ENCODE assay signal across 27 cellular contexts in the genomic region with DNA sequence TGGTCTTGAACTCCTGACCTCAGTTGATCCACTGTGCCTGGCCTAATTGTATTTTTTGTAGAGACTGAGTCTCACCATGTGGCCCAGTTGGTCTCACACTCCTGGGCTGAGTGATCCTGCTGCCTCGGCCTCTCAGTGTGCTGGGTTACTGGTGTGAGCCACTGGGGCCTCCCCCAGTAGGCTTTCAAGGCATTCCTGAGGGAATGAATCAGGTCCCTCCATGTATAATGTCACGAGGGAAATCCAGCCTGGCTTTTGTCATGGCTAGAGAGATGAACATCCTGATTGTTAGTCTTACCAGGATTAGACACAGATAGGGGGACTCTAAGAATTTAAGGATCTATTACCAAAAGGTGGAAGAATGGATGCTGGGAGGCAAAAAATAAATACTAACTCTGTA. TPM values are rescaled to one million over a fixed set of nuclear protein-coding genes. Genes with fewer than 3 reads are reported as not detected.
DNase-seq lines count a peak whose midpoint lies in the region; ATAC-seq, FAIRE-seq and TF ChIP-seq lines count a peak whose summit lies in the region.
"Had no signal": no experiment of that assay in that cellular context is flagged by ENCODE, and none has a peak within 500 bp of the region (broad histone marks: within the 10 kb centered on the region; RNA-seq: fewer than 3 reads in every experiment).

No MANE protein-coding gene starts in this region.

- H2BK120ac ChIP-seq in mesenchymal stem cell (ENCODE audit: low read depth, low read length): no peak overlapping the region

- H3K9ac ChIP-seq in astrocyte (ENCODE audit: low read length) (no peak overlapping the region), mesenchymal stem cell (ENCODE audit: low read length) (no peak overlapping the region)

- no peak overlapping the region for H3K18ac ChIP-seq in mesenchymal stem cell (ENCODE audit: low read depth in 1 of 2, low read length in 2 of 2)

- H3K79me1 ChIP-seq in mesenchymal stem cell (replicated peaks; ENCODE audit: low read length, poor library complexity, severe bottlenecking): no peaks in the 10 kb centered on the region

- no peak overlapping the region for H3K4me2 ChIP-seq in astrocyte (ENCODE audit: low read length)
- H3K4me2 ChIP-seq in mesenchymal stem cell (ENCODE audit: low read length, poor library complexity, severe bottlenecking): no peak overlapping the region

- H4K8ac ChIP-seq in mesenchymal stem cell (ENCODE audit: low read length): no peak overlapping the region

- H2BK5ac ChIP-seq in mesenchymal stem cell (ENCODE audit: low read depth, low read length, poor library complexity, severe bottlenecking): no peak overlapping the region

- peaks cover 3% of the 10 kb centered on the region for H3K4me1 ChIP-seq in astrocyte (ENCODE audit: insufficient read depth, low read length)
- peaks cover 2% of the 10 kb centered on the region for H3K4me1 ChIP-seq in mesenchymal stem cell (ENCODE audit: control insufficient read depth, insufficient read depth, low read depth, low read length)
- H3K4me1 ChIP-seq: tibial nerve had no signal

- no peaks in the 10 kb centered on the region for H4K20me1 ChIP-seq in astrocyte (ENCODE audit: insufficient read depth, low read length)

- no peaks in the 10 kb centered on the region for H3K27me3 ChIP-seq in astrocyte (ENCODE audit: insufficient read depth, low read length)
- no peaks in the 10 kb centered on the region for H3K27me3 ChIP-seq in mesenchymal stem cell (ENCODE audit: control insufficient read depth in 1 of 2, insufficient read depth in 1 of 2, low read length in 2 of 2)
- H3K27me3 ChIP-seq: tibial nerve had no signal

- no peaks in the 10 kb centered on the region for H3K4me1 Mint-ChIP-seq in astrocyte (ENCODE audit: low read depth, unreplicated experiment)
- H3K4me1 Mint-ChIP-seq: CD4-positive, alpha-beta memory T cell; mesothelial cell of epicardium had no signal

- no peak overlapping the region for H3K23ac ChIP-seq in mesenchymal stem cell (ENCODE audit: low read length in 2 of 2)

- peak overlapping the region; percentile 56 for H3K27ac Mint-ChIP-seq in astrocyte (ENCODE audit: unreplicated experiment)
- H3K27ac Mint-ChIP-seq: CD4-positive, alpha-beta memory T cell; mesothelial cell of epicardium; progenitor cell of endocrine pancreas; stimulated activated naive CD8-positive, alpha-beta T cell treated with anti-CD3 and anti-CD28 coated beads, Interleukin-15, Interleukin-2, amounts not matched to agents 100 ng/mL and 50 ng/mL, for 24 hours had no signal

- H3K79me2 ChIP-seq in astrocyte (ENCODE audit: insufficient read depth, low read length): no peaks in the 10 kb centered on the region

- DNase-seq in AG20443 (ENCODE audit: low spot score) (peak; percentile 35), HK-2 (ENCODE audit: unreplicated experiment) (peak; percentile 40), astrocyte (ENCODE audit: low read depth) (peak; percentile 26), mesenchymal stem cell (peak; percentile 77)
- DNase-seq: ACHN; activated CD4-positive, alpha-beta T cell treated with anti-CD3 and anti-CD28 coated beads, Interleukin-2, amount 50 U/mL, for 1 hour; activated CD8-positive, alpha-beta memory T cell treated with anti-CD3 and anti-CD28 coated beads, Interleukin-2, amount 50 U/mL, for 4 hours; activated gamma-delta T cell; amniotic stem cell; CD4-positive, alpha-beta memory T cell; central memory CD4-positive, alpha-beta T cell; KG1; NCI-H187 treated with DMSO at 0.1 percent for 48 hours; NCI-H2227 treated with DMSO at 0.1 percent for 48 hours; NCI-H774; OCI-M1; SHP77 treated with DMSO at 0.1 percent for 48 hours; T-helper 1 cell had no signal

- no peak for TF ChIP-seq CTCF in astrocyte (IDR thresholded peaks at IDR 0.05; ENCODE audit: insufficient read depth, low read depth, low read length)

- H4K91ac ChIP-seq in mesenchymal stem cell (ENCODE audit: low read length): no peak overlapping the region

- FAIRE-seq in astrocyte (lab: Jason Lieb, UNC): no peak

- no peak overlapping the region for H3K4me3 ChIP-seq in astrocyte (ENCODE audit: insufficient read depth, low read depth, low read length)
- H3K4me3 ChIP-seq in mesenchymal stem cell (ENCODE audit: insufficient read depth in 1 of 2, low read depth in 1 of 2, low read length in 2 of 2): no peak overlapping the region
- H3K4me3 ChIP-seq: skin epidermis, tibial nerve had no signal

- 20% methylated on average over 2 of the region's 2 CpGs for WGBS in mesenchymal stem cell

- no peak overlapping the region for H3K14ac ChIP-seq in mesenchymal stem cell (ENCODE audit: low read length in 2 of 2)

- no peaks in the 10 kb centered on the region for H3K27me3 Mint-ChIP-seq in astrocyte (ENCODE audit: low read depth, unreplicated experiment)
- H3K27me3 Mint-ChIP-seq: CD4-positive, alpha-beta memory T cell; stimulated activated naive CD8-positive, alpha-beta T cell treated with anti-CD3 and anti-CD28 coated beads, Interleukin-15, Interleukin-2, amounts not matched to agents 100 ng/mL and 50 ng/mL, for 24 hours had no signal

- no peak overlapping the region for H3K4me3 Mint-ChIP-seq in astrocyte (ENCODE audit: unreplicated experiment)
- H3K4me3 Mint-ChIP-seq: CD4-positive, alpha-beta memory T cell; mesothelial cell of epicardium; stimulated activated naive CD8-positive, alpha-beta T cell treated with anti-CD3 and anti-CD28 coated beads, Interleukin-15, Interleukin-2, amounts not matched to agents 100 ng/mL and 50 ng/mL, for 24 hours had no signal

- no peak overlapping the region for H2BK15ac ChIP-seq in mesenchymal stem cell (ENCODE audit: low read depth, poor library complexity, severe bottlenecking)

- H3K9me3 Mint-ChIP-seq in astrocyte (ENCODE audit: unreplicated experiment): no peaks in the 10 kb centered on the region
- H3K9me3 Mint-ChIP-seq: stimulated activated naive CD8-positive, alpha-beta T cell treated with anti-CD3 and anti-CD28 coated beads, Interleukin-15, Interleukin-2, amounts not matched to agents 100 ng/mL and 50 ng/mL, for 24 hours had no signal

- H2AFZ ChIP-seq in astrocyte (ENCODE audit: low read depth, low read length) (no peak overlapping the region), mesenchymal stem cell (ENCODE audit: low read depth, low read length) (no peak overlapping the region)

- H3K27ac ChIP-seq in astrocyte (ENCODE audit: low read depth, low read length) (no peak overlapping the region), mesenchymal stem cell (ENCODE audit: low read length, poor library complexity, severe bottlenecking) (no peak overlapping the region)
- H3K27ac ChIP-seq: skin epidermis, tibial nerve had no signal

- H2BK12ac ChIP-seq in mesenchymal stem cell (ENCODE audit: low read length in 2 of 2): no peak overlapping the region

- H3K4ac ChIP-seq in mesenchymal stem cell (ENCODE audit: low read depth in 1 of 2, low read length in 2 of 2): no peak overlapping the region

- H3K36me3 ChIP-seq in astrocyte (ENCODE audit: insufficient read depth, low read length): no peaks in the 10 kb centered on the region
- peaks cover 0 to 10% of the 10 kb centered on the region in 2 experiments for H3K36me3 ChIP-seq in mesenchymal stem cell (ENCODE audit: control insufficient read depth in 1 of 2, insufficient read depth in 2 of 2, low read depth in 1 of 2, low read length in 2 of 2)

- H3K9me3 ChIP-seq in astrocyte (ENCODE audit: insufficient read depth, low read depth, low read length) (no peaks in the 10 kb centered on the region), mesenchymal stem cell (ENCODE audit: control insufficient read depth, low read length) (no peaks in the 10 kb centered on the region)
- H3K9me3 ChIP-seq: tibial nerve had no signal

- H2AK5ac ChIP-seq in mesenchymal stem cell (ENCODE audit: low read length, severe bottlenecking): no peak overlapping the region

- no peak for ATAC-seq in GM21529 (IDR thresholded peaks at IDR 0.05; ENCODE audit: unreplicated experiment)
- no peak for ATAC-seq in esophagus mucosa
- ATAC-seq in HG03460 (IDR thresholded peaks at IDR 0.05; ENCODE audit: unreplicated experiment): no peak
- ATAC-seq in HG03442 (IDR thresholded peaks at IDR 0.05; ENCODE audit: unreplicated experiment): no peak

- H3K36me3 Mint-ChIP-seq in astrocyte (ENCODE audit: low read depth, unreplicated experiment): no peaks in the 10 kb centered on the region

RNA-seq across cellular contexts. Expression of a gene that starts 51.9 kb away (rescaled TPM):
- total RNA-seq in astrocyte: 58.6 and 60.9 TPM in 2 replicates
- polyA plus RNA-seq in mesenchymal stem cell (2013, experiment 1 of 2): 29.4 TPM
- 28.4 TPM for polyA plus RNA-seq in mesenchymal stem cell (2013, experiment 2 of 2)
- total RNA-seq in esophagus mucosa: 46.9 TPM

RNA-seq across cellular contexts. Expression of a gene that starts 52.2 kb away (rescaled TPM):
- total RNA-seq in astrocyte (105 and 108 TPM in 2 replicates), esophagus mucosa (133 TPM)
- 711 TPM for polyA plus RNA-seq in mesenchymal stem cell (2013, experiment 1 of 2)
- 732 TPM for polyA plus RNA-seq in mesenchymal stem cell (2013, experiment 2 of 2)

Comparison
In these comparisons a context has a peak if more than half of its experiments do, and no peak if none do; other contexts are left out.
1. DNase-seq: peak in every context shown above with its lines; median percentile 77 in mesenchymal stem cell; 40 in HK-2; 35 in AG20443; 26 in astrocyte.